ENCODE assay signal across 14 cellular contexts in the genomic region with DNA sequence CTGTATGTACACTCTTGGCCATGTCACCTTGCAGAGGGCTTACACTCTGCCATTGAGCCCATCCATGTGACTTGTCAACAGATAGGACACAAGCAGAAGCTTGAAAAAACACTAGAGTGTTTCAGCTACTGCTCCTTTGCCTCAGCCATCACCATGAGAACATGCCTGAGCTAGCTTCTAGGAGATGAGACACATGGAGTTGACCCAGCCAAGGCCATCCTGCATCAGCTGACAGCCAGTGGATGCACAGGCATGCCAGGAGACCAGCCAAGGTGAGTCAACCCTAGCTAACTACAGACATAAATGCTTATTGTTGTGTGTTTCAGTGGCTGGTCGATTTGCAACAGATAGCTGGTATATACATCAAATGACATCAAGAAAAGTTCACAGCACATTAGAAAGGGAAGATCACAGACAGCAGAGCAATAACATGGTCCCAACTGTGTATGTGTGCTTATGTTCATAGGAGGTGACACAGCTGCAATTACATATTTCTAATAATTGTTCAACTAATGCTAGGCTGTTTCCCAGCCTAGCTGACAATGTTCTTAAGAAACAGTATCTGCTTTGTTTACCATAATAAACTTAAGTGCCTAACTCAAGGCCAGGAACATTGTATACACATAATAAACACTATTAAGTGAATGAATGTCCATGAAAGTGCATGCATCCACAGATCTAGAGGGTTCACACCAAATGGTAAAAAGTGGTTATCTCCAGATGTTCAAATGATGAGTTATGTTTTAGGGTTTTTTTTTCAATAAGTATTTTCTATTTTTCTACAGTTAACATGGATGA.
DNase-seq lines count a peak whose midpoint lies in the region; TF ChIP-seq lines count a peak whose summit lies in the region.
"Had no signal": no experiment of that assay in that cellular context is flagged by ENCODE, and none has a peak within 500 bp of the region (broad histone marks: within the 10 kb centered on the region; RNA-seq: fewer than 3 reads in every experiment).

No MANE protein-coding gene starts in this region.

- DNase-seq in AG10803 (ENCODE audit: low read depth) (peak; percentile 36), HT1080 (ENCODE audit: low read depth) (peak; percentile 63), adrenal gland (peak in 5 of 7 donors; percentile 18 to 48 (median 29)), fibroblast of villous mesenchyme (ENCODE audit: low read depth) (peak; percentile 8), H7 (no peak), medulla oblongata (ENCODE audit: extremely low spot score) (no peak)
- no peak for DNase-seq in activated effector memory CD4-positive, alpha-beta T cell treated with anti-CD3 and anti-CD28 coated beads, Interleukin-2, amount 50 U/mL, for 16 hours
- no peak for DNase-seq in activated naive CD4-positive, alpha-beta T cell treated with anti-CD3 and anti-CD28 coated beads, Interleukin-2, amount 10 ng/mL, durations not matched to agents 7 days and 5 days
- DNase-seq: Caco-2, HCEC 1CT, NCI-H1092, NCI-H2107, PC-9, SHP77 had no signal

- intact Hi-C loops in adrenal gland (cut with DNase I): no loop called here

- H3K27me3 Mint-ChIP-seq in activated naive CD4-positive, alpha-beta T cell treated with anti-CD3 and anti-CD28 coated beads, Interleukin-2, amount 10 ng/mL, durations not matched to agents 7 days and 5 days: no peaks in the 10 kb centered on the region

- TF ChIP-seq CTCF in AG10803 (conservative IDR thresholded peaks at IDR 0.05; ENCODE audit: low read length) (no peak), adrenal gland (IDR thresholded peaks at IDR 0.05) (no peak), fibroblast of villous mesenchyme (IDR thresholded peaks at IDR 0.05; ENCODE audit: insufficient read depth, low read depth, low read length) (no peak)

- no peaks in the 10 kb centered on the region for H3K4me1 Mint-ChIP-seq in activated naive CD4-positive, alpha-beta T cell treated with anti-CD3 and anti-CD28 coated beads, Interleukin-2, amount 10 ng/mL, durations not matched to agents 7 days and 5 days

- no peak overlapping the region for H3K27ac Mint-ChIP-seq in activated naive CD4-positive, alpha-beta T cell treated with anti-CD3 and anti-CD28 coated beads, Interleukin-2, amount 10 ng/mL, durations not matched to agents 7 days and 5 days

- WGBS in adrenal gland, 4 donors: 63 to 78% (median 69%) methylated on average over 1 of the region's 1 CpG

- H3K4me3 Mint-ChIP-seq in activated naive CD4-positive, alpha-beta T cell treated with anti-CD3 and anti-CD28 coated beads, Interleukin-2, amount 10 ng/mL, durations not matched to agents 7 days and 5 days: no peak overlapping the region

- H3K36me3 ChIP-seq in adrenal gland (replicated peaks in 1 of 2) (no peaks in the 10 kb centered on the region), H7 (replicated peaks; ENCODE audit: control insufficient read depth, insufficient read depth, low read length) (no peaks in the 10 kb centered on the region)

- no peaks in the 10 kb centered on the region for H3K9me3 Mint-ChIP-seq in activated naive CD4-positive, alpha-beta T cell treated with anti-CD3 and anti-CD28 coated beads, Interleukin-2, amount 10 ng/mL, durations not matched to agents 7 days and 5 days

- no peaks in the 10 kb centered on the region for H3K36me3 Mint-ChIP-seq in activated naive CD4-positive, alpha-beta T cell treated with anti-CD3 and anti-CD28 coated beads, Interleukin-2, amount 10 ng/mL, durations not matched to agents 7 days and 5 days

- H3K27me3 ChIP-seq in adrenal gland (no peaks in the 10 kb centered on the region), H7 (ENCODE audit: control insufficient read depth, insufficient read depth, low read length) (no peaks in the 10 kb centered on the region; the same call in 1 of the 2 replicates)

- H3K9me3 ChIP-seq in adrenal gland (replicated peaks in 1 of 3): no peaks in the 10 kb centered on the region
- H3K9me3 ChIP-seq: Caco-2 had no signal

- H3K4me1 ChIP-seq in adrenal gland (replicated peaks in 1 of 2): no peaks in the 10 kb centered on the region
- H3K4me1 ChIP-seq: Caco-2 had no signal

- no peak overlapping the region for H3K27ac ChIP-seq in adrenal gland
- H3K27ac ChIP-seq: PC-9 had no signal

- H3K4me3 ChIP-seq in AG10803 (ENCODE audit: low read length): no peak overlapping the region
- H3K4me3 ChIP-seq in adrenal gland: no peak overlapping the region
- no peak overlapping the region for H3K4me3 ChIP-seq in fibroblast of villous mesenchyme (ENCODE audit: low read depth, low read length)
- no peak overlapping the region for H3K4me3 ChIP-seq in H7 (ENCODE audit: insufficient read depth, low read depth, low read length)
- H3K4me3 ChIP-seq: PC-9 had no signal

- CTCF ChIA-PET in activated naive CD4-positive, alpha-beta T cell treated with anti-CD3 and anti-CD28 coated beads, Interleukin-2, amount 10 ng/mL, durations not matched to agents 7 days and 5 days (lab: Charles Lee): no interaction called here

- no peak for TF ChIP-seq POLR2A in adrenal gland (IDR thresholded peaks at IDR 0.05)

Comparison
In these comparisons a context has a peak if more than half of its experiments do, and no peak if none do; other contexts are left out.
1. DNase-seq: peak in AG10803 (single experiment), HT1080 (single experiment), adrenal gland (5 of 7) and fibroblast of villous mesenchyme (single experiment); none in activated effector memory CD4-positive, alpha-beta T cell treated with anti-CD3 and anti-CD28 coated beads, Interleukin-2, amount 50 U/mL, for 16 hours (single experiment), H7 (single experiment), medulla oblongata (single experiment) and activated naive CD4-positive, alpha-beta T cell treated with anti-CD3 and anti-CD28 coated beads, Interleukin-2, amount 10 ng/mL, durations not matched to agents 7 days and 5 days (single experiment).